16 cellular contexts compared by ENCODE assay signal in genomic region chr12:6921996-6922935, GRCh38. TPM values are rescaled to one million over a fixed set of nuclear protein-coding genes. Genes with fewer than 3 reads are reported as not detected.
DNase-seq lines count a peak whose midpoint lies in the region; ATAC-seq and TF ChIP-seq lines count a peak whose summit lies in the region.
"Had no signal": no experiment of that assay in that cellular context is flagged by ENCODE, and none has a peak within 500 bp of the region (broad histone marks: within the 10 kb centered on the region; RNA-seq: fewer than 3 reads in every experiment).

No MANE protein-coding gene starts in this region.

- TF ChIP-seq CTCF in colonic mucosa (IDR thresholded peaks at IDR 0.05), result no peak

- CTCF ChIA-PET in activated CD8-positive, alpha-beta memory T cell treated with anti-CD3 and anti-CD28 coated beads, Interleukin-2, amount 10 ng/mL, durations not matched to agents 7 days and 5 days (lab: Charles Lee), result interaction anchor here (1.0 to 11.0 kb wide), 6 partner anchors 10 to 190 kb away, joined by 3 to 116 read pairs (median 4); no protein-coding TSS in a partner anchor

- DNase-seq in activated CD8-positive, alpha-beta memory T cell treated with anti-CD3 and anti-CD28 coated beads, Interleukin-2, amount 10 ng/mL, durations not matched to agents 7 days and 5 days, result no peak
- DNase-seq in activated CD8-positive, alpha-beta memory T cell treated with anti-CD3 and anti-CD28 coated beads for 24 hours, result no peak
- DNase-seq in colonic mucosa (no peak), T1000 (lab: John Stamatoyannopoulos, UW) (no peak)
- no peak for DNase-seq in stimulated activated naive CD8-positive, alpha-beta T cell treated with anti-CD3 and anti-CD28 coated beads, Interleukin-15, amount 100 ng/mL, for 72 hours
- DNase-seq: activated CD8-positive, alpha-beta memory T cell treated with anti-CD3 and anti-CD28 coated beads, Interleukin-2, amount 50 U/mL, for 4 hours; left ventricle myocardium superior; NCI-H1417 treated with DMSO at 0.1 percent for 48 hours; stimulated activated CD4-positive, alpha-beta T cell treated with anti-CD3 and anti-CD28 coated beads, Interleukin-2, amount 100 ng/mL, for 48 hours had no signal

- H3K27me3 ChIP-seq in colonic mucosa, result no peaks in the 10 kb centered on the region

- no peaks in the 10 kb centered on the region for H3K27me3 Mint-ChIP-seq in activated CD8-positive, alpha-beta memory T cell treated with anti-CD3 and anti-CD28 coated beads, Interleukin-2, amount 10 ng/mL, durations not matched to agents 7 days and 5 days
- H3K27me3 Mint-ChIP-seq in stimulated activated naive CD8-positive, alpha-beta T cell treated with anti-CD3 and anti-CD28 coated beads, Interleukin-15, amount 100 ng/mL, for 72 hours, result no peaks in the 10 kb centered on the region

- intact Hi-C loops in colonic mucosa (cut with DNase I), result loop anchor here (5.0 kb wide), 1 partner anchor 170 kb away; the partner anchor contains the start of gene C1R

- no peak overlapping the region for H3K4me3 ChIP-seq in colonic mucosa

- H3K27ac ChIP-seq in colonic mucosa, result no peak overlapping the region
- H3K27ac ChIP-seq: parathyroid adenoma had no signal

- H3K36me3 ChIP-seq in colonic mucosa, result no peaks in the 10 kb centered on the region

- H3K4me1 ChIP-seq in colonic mucosa, result peaks cover 10% of the 10 kb centered on the region

- no peak overlapping the region for H3K4me3 Mint-ChIP-seq in activated CD8-positive, alpha-beta memory T cell treated with anti-CD3 and anti-CD28 coated beads, Interleukin-2, amount 10 ng/mL, durations not matched to agents 7 days and 5 days
- H3K4me3 Mint-ChIP-seq in stimulated activated naive CD8-positive, alpha-beta T cell treated with anti-CD3 and anti-CD28 coated beads, Interleukin-15, amount 100 ng/mL, for 72 hours, result no peak overlapping the region

- H3K9ac ChIP-seq in colonic mucosa (ENCODE audit: low read depth in 2 of 2, low read length in 2 of 2), result peak overlapping the region; percentile 4 to 12
- H3K9ac ChIP-seq: parathyroid adenoma had no signal

- H3K4me1 Mint-ChIP-seq in activated CD8-positive, alpha-beta memory T cell treated with anti-CD3 and anti-CD28 coated beads, Interleukin-2, amount 10 ng/mL, durations not matched to agents 7 days and 5 days, result peaks cover 54% of the 10 kb centered on the region
- peaks cover 67% of the 10 kb centered on the region for H3K4me1 Mint-ChIP-seq in stimulated activated naive CD8-positive, alpha-beta T cell treated with anti-CD3 and anti-CD28 coated beads, Interleukin-15, amount 100 ng/mL, for 72 hours

- no peaks in the 10 kb centered on the region for H3K9me3 ChIP-seq in colonic mucosa

- no peak for ATAC-seq in activated CD8-positive, alpha-beta memory T cell treated with anti-CD3 and anti-CD28 coated beads, Interleukin-2, amount 10 ng/mL, durations not matched to agents 7 days and 5 days
- ATAC-seq in HG03108 (IDR thresholded peaks at IDR 0.05; ENCODE audit: unreplicated experiment), result peak; percentile 28
- ATAC-seq in stimulated activated naive CD8-positive, alpha-beta T cell treated with anti-CD3 and anti-CD28 coated beads, Interleukin-15, amount 100 ng/mL, for 72 hours, result no peak
- ATAC-seq in GM21367 (IDR thresholded peaks at IDR 0.05; ENCODE audit: unreplicated experiment), result no peak
- ATAC-seq in GM21360 (IDR thresholded peaks at IDR 0.05; ENCODE audit: unreplicated experiment), result no peak
- ATAC-seq: left ventricle myocardium superior had no signal

- H3K9me3 Mint-ChIP-seq in activated CD8-positive, alpha-beta memory T cell treated with anti-CD3 and anti-CD28 coated beads, Interleukin-2, amount 10 ng/mL, durations not matched to agents 7 days and 5 days (ENCODE audit: low read depth), result no peaks in the 10 kb centered on the region
- H3K9me3 Mint-ChIP-seq in stimulated activated naive CD8-positive, alpha-beta T cell treated with anti-CD3 and anti-CD28 coated beads, Interleukin-15, amount 100 ng/mL, for 72 hours, result no peaks in the 10 kb centered on the region

- peaks cover 28% of the 10 kb centered on the region for H3K36me3 Mint-ChIP-seq in activated CD8-positive, alpha-beta memory T cell treated with anti-CD3 and anti-CD28 coated beads, Interleukin-2, amount 10 ng/mL, durations not matched to agents 7 days and 5 days

- peak overlapping the region; percentile 55 for H3K27ac Mint-ChIP-seq in activated CD8-positive, alpha-beta memory T cell treated with anti-CD3 and anti-CD28 coated beads, Interleukin-2, amount 10 ng/mL, durations not matched to agents 7 days and 5 days
- H3K27ac Mint-ChIP-seq in stimulated activated naive CD8-positive, alpha-beta T cell treated with anti-CD3 and anti-CD28 coated beads, Interleukin-15, amount 100 ng/mL, for 72 hours, result peak overlapping the region; percentile 23 to 78

RNA-seq across cellular contexts. Expression of gene ATN1, which starts 5.5 kb away (rescaled TPM):
- 10 to 100 TPM; 38.3 to 40.1 TPM for total RNA-seq in activated CD8-positive, alpha-beta memory T cell treated with anti-CD3 and anti-CD28 coated beads, Interleukin-2, amount 10 ng/mL, durations not matched to agents 7 days and 5 days
- 100 to 1,000 TPM in 1 of 2 donors, 10 to 100 TPM in 1; 67.5 to 103 TPM for total RNA-seq in colonic mucosa

RNA-seq across cellular contexts. Expression of gene ENO2, which starts 7.9 kb away (rescaled TPM):
- 100 to 1,000 TPM; 106 to 171 TPM for total RNA-seq in activated CD8-positive, alpha-beta memory T cell treated with anti-CD3 and anti-CD28 coated beads, Interleukin-2, amount 10 ng/mL, durations not matched to agents 7 days and 5 days
- 10 to 100 TPM in 1 of 2 donors, 1 to 10 TPM in 1; 7.6 to 15.7 TPM for total RNA-seq in colonic mucosa

RNA-seq across cellular contexts. Expression of gene LRRC23, which starts 17.6 kb away (rescaled TPM):
- 1 to 10 TPM; 4.9 to 8.7 TPM for total RNA-seq in activated CD8-positive, alpha-beta memory T cell treated with anti-CD3 and anti-CD28 coated beads, Interleukin-2, amount 10 ng/mL, durations not matched to agents 7 days and 5 days
- total RNA-seq in colonic mucosa, result 1 to 10 TPM; 7.3 to 8.0 TPM

RNA-seq across cellular contexts. Expression of gene RNU7-1, which starts 21.4 kb away (rescaled TPM):
- total RNA-seq in activated CD8-positive, alpha-beta memory T cell treated with anti-CD3 and anti-CD28 coated beads, Interleukin-2, amount 10 ng/mL, durations not matched to agents 7 days and 5 days, result not detected
- not detected for total RNA-seq in colonic mucosa
- total RNA-seq: A673; HT-29; left ventricle myocardium superior; T-helper 2 cell treated with Interferon-gamma antibody and Interleukin-4, amounts not matched to agents 100 ng/mL and 5 ng/mL, for 36 hours had no signal

RNA-seq across cellular contexts. Expression of gene C12orf57, which starts 21.6 kb away (rescaled TPM):
- total RNA-seq in activated CD8-positive, alpha-beta memory T cell treated with anti-CD3 and anti-CD28 coated beads, Interleukin-2, amount 10 ng/mL, durations not matched to agents 7 days and 5 days, result 100 to 1,000 TPM; 120 to 132 TPM
- 100 to 1,000 TPM; 114 to 206 TPM for total RNA-seq in colonic mucosa

Comparison
In these comparisons a context has a peak if more than half of its experiments do, and no peak if none do; other contexts are left out.
1. RNA of gene ENO2, which starts 7.9 kb away (total RNA-seq): 106 to 171 TPM in activated CD8-positive, alpha-beta memory T cell treated with anti-CD3 and anti-CD28 coated beads, Interleukin-2, amount 10 ng/mL, durations not matched to agents 7 days and 5 days; 7.6 to 15.7 TPM in colonic mucosa; every median in the first group is over 4 times any median in the second.